ENCODE assay signal across 8 cellular contexts in the genomic region with DNA sequence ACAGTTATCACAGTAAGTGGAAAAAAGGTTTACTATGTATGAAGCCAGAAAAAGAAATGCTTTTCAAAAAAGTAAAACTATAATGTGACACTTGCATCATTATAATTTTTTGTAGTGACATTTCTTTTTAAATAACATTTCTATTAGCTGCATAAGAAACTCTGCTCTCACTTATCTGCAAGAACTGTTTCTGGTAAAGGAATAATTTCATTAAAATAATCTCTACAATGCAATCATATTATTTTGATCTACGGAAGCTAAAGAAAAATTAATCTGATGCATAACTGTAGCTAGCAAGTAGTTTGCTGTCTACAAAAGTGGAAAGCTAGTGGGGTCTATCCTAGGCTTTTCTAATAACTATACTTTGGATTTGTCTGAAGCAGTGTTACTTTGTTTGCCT.
"Had no signal": no experiment of that assay in that cellular context is flagged by ENCODE, and none has a peak within 500 bp of the region (broad histone marks: within the 10 kb centered on the region; RNA-seq: fewer than 3 reads in every experiment).

No MANE protein-coding gene starts in this region.

- H3K27ac ChIP-seq: HL-60 had no signal

- H3K4me3 Mint-ChIP-seq: GM23338, H9, IgD-negative memory B cell had no signal

- H3K4me2 ChIP-seq: GM23338 had no signal

- H3K9me3 Mint-ChIP-seq: GM23338, H9, IgD-negative memory B cell had no signal

- H3K4me1 Mint-ChIP-seq: GM23338, H9, IgD-negative memory B cell had no signal

- H2AFZ ChIP-seq: GM23338 had no signal

- DNase-seq: H9, HCEC 1CT had no signal

- ATAC-seq: GM23338, HepG2 had no signal

- H3K4me3 ChIP-seq: GM23338 had no signal

- H3K27ac Mint-ChIP-seq: GM23338, H9, IgD-negative memory B cell had no signal

- H3K27me3 Mint-ChIP-seq: IgD-negative memory B cell had no signal

- FAIRE-seq: H1, H54, HepG2 had no signal
